Comparison of ENCODE assay signal across 23 cellular contexts in the genomic region with DNA sequence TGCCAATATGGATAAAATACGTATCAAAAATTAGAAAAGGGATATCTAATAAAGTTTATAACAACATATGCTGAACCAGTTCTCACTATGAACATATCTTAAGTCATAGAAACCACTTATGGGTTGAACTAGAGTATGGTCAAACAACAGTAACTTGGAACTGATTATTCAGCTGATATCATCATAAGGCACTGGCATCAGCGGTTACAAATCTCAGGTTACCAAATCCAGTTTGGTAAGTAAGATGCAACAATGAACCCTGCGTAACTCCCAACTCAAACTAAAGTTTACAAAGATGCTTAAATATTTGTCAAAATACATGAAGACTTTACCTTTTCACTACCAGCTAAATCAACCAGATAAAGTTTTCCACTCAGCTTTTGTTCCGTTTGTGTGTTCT.
"Had no signal": no experiment of that assay in that cellular context is flagged by ENCODE, and none has a peak within 500 bp of the region (broad histone marks: within the 10 kb centered on the region; RNA-seq: fewer than 3 reads in every experiment).

No MANE protein-coding gene starts in this region.

- H3K4me3 ChIP-seq: colonic mucosa, right atrium auricular region, stomach, thyroid gland, upper lobe of left lung, vagina had no signal

- ATAC-seq: activated T-cell treated with anti-CD3 and anti-CD28 coated beads, Interleukin-2, amount 50 U/mL, for 4 hours; left cardiac atrium; stimulated activated naive B cell treated with anti-CD40 and anti-IgM and Interleukin-4, amounts not matched to agents 10 μg/mL and 1 μg/mL and 100 μg/mL, for 72 hours; T-cell had no signal

- H3K27ac ChIP-seq: colonic mucosa, parathyroid adenoma, right atrium auricular region, stomach, thyroid gland, upper lobe of left lung, vagina had no signal

- H3K4me3 Mint-ChIP-seq: activated naive CD4-positive, alpha-beta T cell treated with anti-CD3 and anti-CD28 coated beads, Interleukin-2, amount 10 ng/mL, durations not matched to agents 7 days and 5 days; activated T-cell treated with anti-CD3 and anti-CD28 coated beads, Interleukin-2, amount 50 U/mL, for 4 hours; central memory CD8-positive, alpha-beta T cell; naive B cell; stimulated activated naive B cell treated with anti-CD40 and anti-IgM and Interleukin-4, amounts not matched to agents 10 μg/mL and 1 μg/mL and 100 μg/mL, for 72 hours; T-cell had no signal

- H3K9me3 Mint-ChIP-seq: activated naive CD4-positive, alpha-beta T cell treated with anti-CD3 and anti-CD28 coated beads, Interleukin-2, amount 10 ng/mL, durations not matched to agents 7 days and 5 days; activated T-cell treated with anti-CD3 and anti-CD28 coated beads, Interleukin-2, amount 50 U/mL, for 4 hours; central memory CD8-positive, alpha-beta T cell; naive B cell; stimulated activated naive B cell treated with anti-CD40 and anti-IgM and Interleukin-4, amounts not matched to agents 10 μg/mL and 1 μg/mL and 100 μg/mL, for 72 hours; T-cell had no signal

- H3K9me3 ChIP-seq: colonic mucosa, right atrium auricular region, stomach, thyroid gland, upper lobe of left lung, vagina had no signal

- H3K27ac Mint-ChIP-seq: activated naive CD4-positive, alpha-beta T cell treated with anti-CD3 and anti-CD28 coated beads, Interleukin-2, amount 10 ng/mL, durations not matched to agents 7 days and 5 days; stimulated activated naive B cell treated with anti-CD40 and anti-IgM and Interleukin-4, amounts not matched to agents 10 μg/mL and 1 μg/mL and 100 μg/mL, for 72 hours had no signal

- H3K4me1 ChIP-seq: colonic mucosa, thyroid gland had no signal

- H3K27me3 ChIP-seq: colonic mucosa, right atrium auricular region, stomach, thyroid gland, upper lobe of left lung, vagina had no signal

- H3K27me3 Mint-ChIP-seq: activated naive CD4-positive, alpha-beta T cell treated with anti-CD3 and anti-CD28 coated beads, Interleukin-2, amount 10 ng/mL, durations not matched to agents 7 days and 5 days; central memory CD8-positive, alpha-beta T cell; naive B cell; stimulated activated naive B cell treated with anti-CD40 and anti-IgM and Interleukin-4, amounts not matched to agents 10 μg/mL and 1 μg/mL and 100 μg/mL, for 72 hours; T-cell had no signal

- DNase-seq: activated CD4-positive, alpha-beta T cell treated with anti-CD3 and anti-CD28 coated beads for 4 hours; activated CD4-positive, alpha-beta T cell treated with anti-CD3 and anti-CD28 coated beads, Interleukin-2, amount 50 U/mL, for 4 hours; activated CD8-positive, alpha-beta memory T cell treated with anti-CD3 and anti-CD28 coated beads, Interleukin-2, amount 50 U/mL, for 4 hours; activated effector memory CD4-positive, alpha-beta T cell treated with anti-CD3 and anti-CD28 coated beads, Interleukin-2, amount 50 U/mL, for 16 hours; activated naive CD4-positive, alpha-beta T cell treated with anti-CD3 and anti-CD28 coated beads, Interleukin-2, amount 10 ng/mL, durations not matched to agents 7 days and 5 days; activated T-cell treated with anti-CD3 and anti-CD28 coated beads, Interleukin-2, amount 50 U/mL, for 4 hours; colonic mucosa; effector CD8-positive, alpha-beta T cell; left cardiac atrium; mammary epithelial cell; naive B cell; nucleus accumbens; stimulated activated CD4-positive, alpha-beta T cell treated with anti-CD3 and anti-CD28 coated beads, Interleukin-15, amount 100 ng/mL, for 24 hours; stimulated activated CD4-positive, alpha-beta T cell treated with anti-CD3 and anti-CD28 coated beads, Interleukin-2, amount 100 ng/mL, for 24 hours; stimulated activated naive B cell treated with anti-CD40 and anti-IgM and Interleukin-4, amounts not matched to agents 10 μg/mL and 1 μg/mL and 100 μg/mL, for 72 hours; stomach; T-cell; thyroid gland; upper lobe of left lung had no signal
